In the genomic region with DNA sequence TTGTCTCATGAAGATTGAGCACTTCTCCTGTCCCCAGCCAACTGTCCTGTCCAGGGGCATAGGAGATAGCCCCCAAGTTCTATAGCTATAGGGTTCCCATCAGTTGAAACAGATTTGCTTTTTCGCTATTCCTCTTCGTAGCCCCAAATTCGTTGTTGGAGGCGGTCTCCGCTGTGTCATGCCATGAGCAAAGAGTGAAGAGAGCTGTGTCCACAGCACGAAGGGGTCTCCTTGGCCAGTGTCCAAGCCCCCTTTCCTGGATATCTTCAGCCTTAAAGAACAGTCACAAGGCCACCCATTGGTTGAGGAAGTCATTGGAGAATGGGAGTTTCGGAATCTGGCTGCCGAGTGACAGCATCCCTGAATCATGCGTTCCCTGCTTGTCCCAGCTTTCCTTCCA, we compare ENCODE assay signal across 18 cellular contexts. TPM values are rescaled to one million over a fixed set of nuclear protein-coding genes. Genes with fewer than 3 reads are reported as not detected.
"Had no signal": no experiment of that assay in that cellular context is flagged by ENCODE, and none has a peak within 500 bp of the region (broad histone marks: within the 10 kb centered on the region; RNA-seq: fewer than 3 reads in every experiment).

No MANE protein-coding gene starts in this region.

- DNase-seq: effector memory CD8-positive, alpha-beta T cell; gastrocnemius medialis; heart right ventricle; hypothalamus; kidney glomerular epithelial cell; mucosa of descending colon; naive thymus-derived CD8-positive, alpha-beta T cell; occipital lobe; sigmoid colon; stimulated activated CD4-positive, alpha-beta T cell treated with anti-CD3 and anti-CD28 coated beads, Interleukin-12 subunit alpha, Interleukin-12 subunit beta, amount 100 ng/mL, for 4 hours; stimulated activated naive CD4-positive, alpha-beta T cell treated with Interleukin-2 at 50 U/mL for 16 hours; upper lobe of left lung had no signal

- H3K4me1 ChIP-seq: neural progenitor cell, upper lobe of left lung, vagina had no signal

- H3K9me3 ChIP-seq: esophagus muscularis mucosa, gastrocnemius medialis, heart right ventricle, mucosa of descending colon, sigmoid colon, upper lobe of left lung, vagina had no signal

- H3K9me3 Mint-ChIP-seq: dendritic cell treated with granulocyte-macrophage colony-stimulating factor and Interleukin-4, amounts not matched to agents 40 ng/mL and 50 ng/mL, for 4 days; effector memory CD8-positive, alpha-beta T cell; naive thymus-derived CD8-positive, alpha-beta T cell; neural progenitor cell had no signal

- H3K36me3 Mint-ChIP-seq: naive thymus-derived CD8-positive, alpha-beta T cell had no signal

- ATAC-seq: effector memory CD8-positive, alpha-beta T cell; gastrocnemius medialis; heart right ventricle; mucosa of descending colon; naive thymus-derived CD8-positive, alpha-beta T cell had no signal

- H3K4me3 Mint-ChIP-seq: dendritic cell treated with granulocyte-macrophage colony-stimulating factor and Interleukin-4, amounts not matched to agents 40 ng/mL and 50 ng/mL, for 4 days; effector memory CD8-positive, alpha-beta T cell; neural progenitor cell had no signal

- H3K27ac ChIP-seq: epithelial cell of prostate, heart right ventricle, neural progenitor cell, skin epidermis, upper lobe of left lung, vagina had no signal

- H3K4me2 ChIP-seq: neural progenitor cell had no signal

- H3K27me3 ChIP-seq: esophagus muscularis mucosa, gastrocnemius medialis, neural progenitor cell, sigmoid colon, upper lobe of left lung, vagina had no signal

- H3K4me3 ChIP-seq: esophagus muscularis mucosa, gastrocnemius medialis, heart right ventricle, mucosa of descending colon, neural progenitor cell, sigmoid colon, skin epidermis, upper lobe of left lung, vagina had no signal

- H3K27ac Mint-ChIP-seq: dendritic cell treated with granulocyte-macrophage colony-stimulating factor and Interleukin-4, amounts not matched to agents 40 ng/mL and 50 ng/mL, for 4 days; effector memory CD8-positive, alpha-beta T cell; naive thymus-derived CD8-positive, alpha-beta T cell; neural progenitor cell had no signal

- H3K9ac ChIP-seq: neural progenitor cell had no signal

- H3K4me1 Mint-ChIP-seq: naive thymus-derived CD8-positive, alpha-beta T cell had no signal

RNA-seq across cellular contexts. Expression of gene IGFBP5, which starts 21.0 kb away (rescaled TPM):
- total RNA-seq: naive thymus-derived CD8-positive, alpha-beta T cell had no signal
- polyA plus RNA-seq: naive thymus-derived CD8-positive, alpha-beta T cell had no signal

RNA-seq across cellular contexts. Expression of gene IGFBP2, which starts 41.2 kb away (rescaled TPM):
- total RNA-seq: naive thymus-derived CD8-positive, alpha-beta T cell had no signal
